In the genomic region with DNA sequence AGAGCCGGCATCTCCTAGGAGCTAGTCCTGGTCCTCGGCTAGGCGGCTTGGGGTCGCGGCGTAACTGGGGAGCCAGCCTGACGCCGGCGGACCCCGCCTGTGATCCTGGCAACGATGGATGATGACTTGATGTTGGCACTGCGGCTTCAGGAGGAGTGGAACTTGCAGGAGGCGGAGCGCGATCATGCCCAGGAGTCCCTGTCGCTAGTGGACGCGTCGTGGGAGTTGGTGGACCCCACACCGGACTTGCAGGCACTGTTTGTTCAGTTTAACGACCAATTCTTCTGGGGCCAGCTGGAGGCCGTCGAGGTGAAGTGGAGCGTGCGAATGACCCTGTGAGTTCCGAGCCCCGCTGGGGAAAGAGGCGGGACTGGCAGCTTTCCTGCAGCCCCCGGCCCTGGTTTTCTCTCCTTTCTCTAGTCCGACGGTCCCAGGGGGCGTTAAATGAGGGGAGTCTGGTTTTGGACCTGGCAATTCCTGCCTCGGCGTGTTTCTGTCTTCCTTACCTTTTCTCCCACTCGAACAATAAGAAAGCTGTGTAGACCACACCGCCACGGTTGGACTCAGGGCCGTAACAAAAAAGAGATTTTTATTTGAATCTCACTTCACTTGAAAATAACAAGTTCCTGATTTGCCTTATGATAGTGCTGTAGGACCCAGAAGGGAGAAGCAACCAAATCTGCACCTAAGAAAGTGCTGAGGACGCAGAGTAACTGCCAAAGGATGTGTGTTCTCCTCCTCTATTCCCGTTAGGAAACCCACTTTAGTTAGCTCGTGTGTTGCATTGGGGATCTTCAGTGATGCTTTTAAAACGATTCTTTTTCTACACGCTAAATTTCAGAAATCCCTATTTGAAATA, we compare ENCODE assay signal across 8 cellular contexts. TPM values are rescaled to one million over a fixed set of nuclear protein-coding genes. Genes with fewer than 3 reads are reported as not detected.
DNase-seq lines count a peak whose midpoint lies in the region; ATAC-seq, FAIRE-seq and TF ChIP-seq lines count a peak whose summit lies in the region.

SPRTN (plus strand) TSS at position 24 of the 859 bp plus-strand sequence; CDS start at position 115, 91 bp downstream.

- H3K9me3 ChIP-seq in right cardiac atrium (ENCODE audit: control insufficient read depth, low read length): no peaks in the 10 kb centered on the region

- ATAC-seq in GM21381 (IDR thresholded peaks at IDR 0.05; ENCODE audit: unreplicated experiment) (peak; percentile 5), right cardiac atrium (peak; percentile 87 to 88), sciatic nerve (peak; percentile 91)

- under 1% methylated on average over 43 of the region's 43 CpGs for WGBS in right cardiac atrium

- peak within 1 kb of the TSS; percentile 98 for H3K27ac Mint-ChIP-seq in activated naive CD8-positive, alpha-beta T cell treated with anti-CD3 and anti-CD28 coated beads for 36 hours

- H3K9me3 Mint-ChIP-seq in activated naive CD8-positive, alpha-beta T cell treated with anti-CD3 and anti-CD28 coated beads for 36 hours: peaks cover 2% of the 10 kb centered on the region

- H3K27me3 ChIP-seq in right cardiac atrium (ENCODE audit: control insufficient read depth, insufficient read depth): no peaks in the 10 kb centered on the region

- FAIRE-seq in D721Med (lab: Jason Lieb, UNC): no peak

- H3K27me3 Mint-ChIP-seq in activated naive CD8-positive, alpha-beta T cell treated with anti-CD3 and anti-CD28 coated beads for 36 hours: peaks cover 3% of the 10 kb centered on the region

- H3K4me1 ChIP-seq in right cardiac atrium (ENCODE audit: control insufficient read depth, insufficient read depth, low read length): peaks cover 12% of the 10 kb centered on the region

- peaks cover 48% of the 10 kb centered on the region for H3K4me1 Mint-ChIP-seq in activated naive CD8-positive, alpha-beta T cell treated with anti-CD3 and anti-CD28 coated beads for 36 hours

- H3K4me3 Mint-ChIP-seq in activated naive CD8-positive, alpha-beta T cell treated with anti-CD3 and anti-CD28 coated beads for 36 hours: peak within 1 kb of the TSS; percentile 97

- peak within 1 kb of the TSS; percentile 92 for H3K27ac ChIP-seq in right cardiac atrium (ENCODE audit: low read length)

- peaks cover 56% of the 10 kb centered on the region for H3K36me3 Mint-ChIP-seq in activated naive CD8-positive, alpha-beta T cell treated with anti-CD3 and anti-CD28 coated beads for 36 hours

- peak; percentile 92 for DNase-seq in D721Med (ENCODE audit: insufficient read length, low spot score)
- DNase-seq in HuH-7.5 (ENCODE audit: low spot score): peak; percentile 90
- DNase-seq in activated naive CD8-positive, alpha-beta T cell treated with anti-CD3 and anti-CD28 coated beads for 36 hours: no peak
- no peak for DNase-seq in right cardiac atrium
- no peak for DNase-seq in sciatic nerve (ENCODE audit: low spot score)
- DNase-seq in retina: no peak
- DNase-seq in Ammon's horn (ENCODE audit: low spot score): no peak

- intact Hi-C loops in right cardiac atrium (cut with DNase I): loop anchor here in 1 of 4 donors (10.0 kb wide), 1 partner anchor 94 kb away; the partner anchor contains the start of gene GNPAT
- intact Hi-C loops in sciatic nerve (cut with DNase I): no loop called here

- peak within 1 kb of the TSS; percentile 78 for H3K4me3 ChIP-seq in right cardiac atrium (ENCODE audit: low read length)

- no peak for TF ChIP-seq CTCF in D721Med (IDR thresholded peaks at IDR 0.05; ENCODE audit: insufficient read depth, missing control alignments)

RNA-seq across cellular contexts. Expression of gene SPRTN, which starts in this region (rescaled TPM):
- total RNA-seq in activated naive CD8-positive, alpha-beta T cell treated with anti-CD3 and anti-CD28 coated beads for 36 hours: 10 to 100 TPM; 11.2 to 12.2 TPM
- total RNA-seq in right cardiac atrium (10 to 100 TPM in 1 of 4 donors, 1 to 10 TPM in 3; 5.6 to 10.4 (median 7.4) TPM), sciatic nerve (10.5 TPM)
- polyA plus RNA-seq in right cardiac atrium: 4.7 TPM

Comparison
In these comparisons a context has a peak if more than half of its experiments do, and no peak if none do; other contexts are left out.
1. DNase-seq: peak in D721Med (single experiment) and HuH-7.5 (single experiment); none in activated naive CD8-positive, alpha-beta T cell treated with anti-CD3 and anti-CD28 coated beads for 36 hours (single experiment), right cardiac atrium (0 of 3), sciatic nerve (single experiment), retina (single experiment) and Ammon's horn (single experiment).
2. ATAC-seq: peak in every context shown above with its lines; median percentile 91 in sciatic nerve; 88 in right cardiac atrium; 5 in GM21381.